ENCODE assay signal across 2 cellular contexts in the genomic region with DNA sequence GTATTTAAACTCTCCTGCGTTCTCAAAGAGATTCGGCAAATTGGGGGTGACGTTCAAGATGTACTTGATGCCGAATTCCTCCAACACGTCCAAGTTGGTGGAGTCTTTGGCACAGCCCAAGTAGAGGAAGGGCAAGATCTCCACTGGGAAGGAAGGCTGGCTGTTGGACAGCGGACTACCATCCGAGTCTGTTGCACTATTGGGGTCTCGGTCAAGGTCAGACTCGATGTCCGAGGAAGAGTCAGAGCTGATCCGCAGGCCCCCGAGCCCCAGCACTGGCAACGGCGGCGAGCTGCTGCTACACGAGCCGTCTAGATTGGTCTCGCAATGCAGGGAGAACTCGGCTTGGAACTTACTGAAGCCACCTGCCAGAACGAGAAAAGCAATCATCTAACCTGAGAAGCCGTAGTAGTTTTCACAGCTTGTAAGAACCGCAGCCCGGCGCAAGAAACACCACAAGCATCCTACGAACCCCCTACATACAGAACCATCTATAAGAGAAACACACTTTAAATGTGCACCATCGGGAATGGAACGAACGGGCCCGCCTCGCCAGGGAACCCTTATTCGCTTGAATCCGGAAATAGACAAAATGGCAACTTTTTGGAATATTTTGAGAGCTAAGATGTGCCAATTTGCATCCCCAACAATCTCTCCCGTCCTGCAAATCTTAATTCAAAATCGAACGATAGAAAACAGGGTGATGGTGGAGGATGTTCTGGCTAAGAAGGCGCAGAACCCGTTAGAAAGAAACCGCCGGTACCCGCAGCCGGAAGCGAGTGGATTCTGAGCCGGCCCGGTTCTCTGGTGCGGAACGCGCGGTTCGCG.
TF ChIP-seq lines count a peak whose summit lies in the region.

No MANE protein-coding gene starts in this region.

TF ChIP-seq in PFSK-1, 5 proteins besides CTCF, POLR2A, EP300 and RAD21:
- TF ChIP-seq, protein P1, sequence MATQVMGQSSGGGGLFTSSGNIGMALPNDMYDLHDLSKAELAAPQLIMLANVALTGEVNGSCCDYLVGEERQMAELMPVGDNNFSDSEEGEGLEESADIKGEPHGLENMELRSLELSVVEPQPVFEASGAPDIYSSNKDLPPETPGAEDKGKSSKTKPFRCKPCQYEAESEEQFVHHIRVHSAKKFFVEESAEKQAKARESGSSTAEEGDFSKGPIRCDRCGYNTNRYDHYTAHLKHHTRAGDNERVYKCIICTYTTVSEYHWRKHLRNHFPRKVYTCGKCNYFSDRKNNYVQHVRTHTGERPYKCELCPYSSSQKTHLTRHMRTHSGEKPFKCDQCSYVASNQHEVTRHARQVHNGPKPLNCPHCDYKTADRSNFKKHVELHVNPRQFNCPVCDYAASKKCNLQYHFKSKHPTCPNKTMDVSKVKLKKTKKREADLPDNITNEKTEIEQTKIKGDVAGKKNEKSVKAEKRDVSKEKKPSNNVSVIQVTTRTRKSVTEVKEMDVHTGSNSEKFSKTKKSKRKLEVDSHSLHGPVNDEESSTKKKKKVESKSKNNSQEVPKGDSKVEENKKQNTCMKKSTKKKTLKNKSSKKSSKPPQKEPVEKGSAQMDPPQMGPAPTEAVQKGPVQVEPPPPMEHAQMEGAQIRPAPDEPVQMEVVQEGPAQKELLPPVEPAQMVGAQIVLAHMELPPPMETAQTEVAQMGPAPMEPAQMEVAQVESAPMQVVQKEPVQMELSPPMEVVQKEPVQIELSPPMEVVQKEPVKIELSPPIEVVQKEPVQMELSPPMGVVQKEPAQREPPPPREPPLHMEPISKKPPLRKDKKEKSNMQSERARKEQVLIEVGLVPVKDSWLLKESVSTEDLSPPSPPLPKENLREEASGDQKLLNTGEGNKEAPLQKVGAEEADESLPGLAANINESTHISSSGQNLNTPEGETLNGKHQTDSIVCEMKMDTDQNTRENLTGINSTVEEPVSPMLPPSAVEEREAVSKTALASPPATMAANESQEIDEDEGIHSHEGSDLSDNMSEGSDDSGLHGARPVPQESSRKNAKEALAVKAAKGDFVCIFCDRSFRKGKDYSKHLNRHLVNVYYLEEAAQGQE (IDR thresholded peaks at IDR 0.05; ENCODE audit: insufficient read depth in 1 of 2, low read depth in 2 of 2, low read length in 2 of 2): peak; percentile 64 to 86; a peak in 3 of 4 replicates
- TF ChIP-seq FOXP2 (optimal IDR thresholded peaks at IDR 0.05; ENCODE audit: borderline replicate concordance, extremely low read depth, extremely low read length, insufficient read depth) (no peak), POLR2AphosphoS5 (IDR thresholded peaks at IDR 0.05; ENCODE audit: low read depth, low read length) (no peak), SIN3A (IDR thresholded peaks at IDR 0.05; ENCODE audit: borderline replicate concordance, insufficient read depth, low read length) (peak; percentile 12; the same call in 1 of the 2 replicates)

TF ChIP-seq in HepG2, 621 proteins besides CTCF, POLR2A, EP300 and RAD21 (continued from another document and continues in another):
- TF ChIP-seq HNRNPLL (IDR thresholded peaks at IDR 0.05; ENCODE audit: low read depth, low read length, poor library complexity, severe bottlenecking) (no peak), ZNF121 (CRISPR knock-in tag; IDR thresholded peaks at IDR 0.05) (no peak), SALL2 (CRISPR knock-in tag; IDR thresholded peaks at IDR 0.05) (no peak), CREB1 (IDR thresholded peaks at IDR 0.05) (no peak), CREB1 (CRISPR knock-in tag; IDR thresholded peaks at IDR 0.05) (no peak), CENPT (CRISPR knock-in tag; IDR thresholded peaks at IDR 0.05; ENCODE audit: low read depth) (no peak), ZSCAN25 (CRISPR knock-in tag; IDR thresholded peaks at IDR 0.05) (no peak), MAZ (IDR thresholded peaks at IDR 0.05; ENCODE audit: borderline replicate concordance, low read depth, low read length) (no peak), MAZ (CRISPR knock-in tag; IDR thresholded peaks at IDR 0.05; ENCODE audit: low read depth) (no peak), GABPA (IDR thresholded peaks at IDR 0.05; ENCODE audit: low read depth, low read length) (no peak), GABPA (CRISPR knock-in tag; IDR thresholded peaks at IDR 0.05; ENCODE audit: low read depth) (no peak), SOX13 (IDR thresholded peaks at IDR 0.05) (no peak), SOX13 (CRISPR knock-in tag; conservative IDR thresholded peaks at IDR 0.05 in 1 of 2, IDR thresholded peaks at IDR 0.05 in 1 of 2) (no peak), NR1H2 (CRISPR knock-in tag; IDR thresholded peaks at IDR 0.05; ENCODE audit: borderline replicate concordance, low read depth) (no peak), ZNF501 (CRISPR knock-in tag; IDR thresholded peaks at IDR 0.05) (no peak), ZNF33B (CRISPR knock-in tag; IDR thresholded peaks at IDR 0.05) (no peak), KDM5A (IDR thresholded peaks at IDR 0.05; ENCODE audit: borderline replicate concordance, low read length) (0 out of 2 replicates have a peak, but pooled peaks have one; percentile 13), MYNN (CRISPR knock-in tag; IDR thresholded peaks at IDR 0.05; ENCODE audit: low read depth) (no peak), HMG20A (CRISPR knock-in tag; IDR thresholded peaks at IDR 0.05; ENCODE audit: borderline replicate concordance) (no peak), ZNF75D (CRISPR knock-in tag; IDR thresholded peaks at IDR 0.05; ENCODE audit: borderline replicate concordance) (no peak), FOSL1 (CRISPR knock-in tag; IDR thresholded peaks at IDR 0.05; ENCODE audit: borderline replicate concordance) (no peak), KAT8 (CRISPR knock-in tag; IDR thresholded peaks at IDR 0.05) (no peak), SAP130 (CRISPR knock-in tag; IDR thresholded peaks at IDR 0.05; ENCODE audit: low read depth) (peak; percentile 26; the same call in 1 of the 2 replicates), ZNF878 (CRISPR knock-in tag; IDR thresholded peaks at IDR 0.05) (no peak), NFE2L2 (IDR thresholded peaks at IDR 0.05; ENCODE audit: low read length) (no peak), CBX1 (IDR thresholded peaks at IDR 0.05; ENCODE audit: low read depth) (no peak), CENPX (CRISPR knock-in tag; IDR thresholded peaks at IDR 0.05) (no peak), IKZF1 (IDR thresholded peaks at IDR 0.05) (no peak), ZNF101 (CRISPR knock-in tag; IDR thresholded peaks at IDR 0.05; ENCODE audit: borderline replicate concordance, low read depth) (no peak), STAG1 (CRISPR knock-in tag; IDR thresholded peaks at IDR 0.05) (peak; percentile 2; the same call in 1 of the 2 replicates), SIN3A (IDR thresholded peaks at IDR 0.05; ENCODE audit: borderline replicate concordance, low read depth, low read length) (peak; percentile 57; the same call in 1 of the 2 replicates), ZNF180 (CRISPR knock-in tag; IDR thresholded peaks at IDR 0.05; ENCODE audit: borderline replicate concordance, low read depth) (no peak), ZNF672 (CRISPR knock-in tag; IDR thresholded peaks at IDR 0.05) (peak; percentile 49; the same call in 1 of the 2 replicates), NR3C1 (CRISPR knock-in tag; IDR thresholded peaks at IDR 0.05) (no peak), PHF20 (CRISPR knock-in tag; IDR thresholded peaks at IDR 0.05) (no peak)
- TF ChIP-seq, protein P1 (IDR thresholded peaks at IDR 0.05; ENCODE audit: borderline replicate concordance in 1 of 2, low read depth in 1 of 2, low read length in 2 of 2): peak in 1 of 2 experiments; percentile 75; a peak in 1 of 4 replicates
- TF ChIP-seq, protein P2, sequence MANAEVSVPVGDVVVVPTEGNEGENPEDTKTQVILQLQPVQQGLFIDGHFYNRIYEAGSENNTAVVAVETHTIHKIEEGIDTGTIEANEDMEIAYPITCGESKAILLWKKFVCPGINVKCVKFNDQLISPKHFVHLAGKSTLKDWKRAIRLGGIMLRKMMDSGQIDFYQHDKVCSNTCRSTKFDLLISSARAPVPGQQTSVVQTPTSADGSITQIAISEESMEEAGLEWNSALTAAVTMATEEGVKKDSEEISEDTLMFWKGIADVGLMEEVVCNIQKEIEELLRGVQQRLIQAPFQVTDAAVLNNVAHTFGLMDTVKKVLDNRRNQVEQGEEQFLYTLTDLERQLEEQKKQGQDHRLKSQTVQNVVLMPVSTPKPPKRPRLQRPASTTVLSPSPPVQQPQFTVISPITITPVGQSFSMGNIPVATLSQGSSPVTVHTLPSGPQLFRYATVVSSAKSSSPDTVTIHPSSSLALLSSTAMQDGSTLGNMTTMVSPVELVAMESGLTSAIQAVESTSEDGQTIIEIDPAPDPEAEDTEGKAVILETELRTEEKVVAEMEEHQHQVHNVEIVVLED (CRISPR knock-in tag; IDR thresholded peaks at IDR 0.05; ENCODE audit: borderline replicate concordance): no peak
- TF ChIP-seq, protein P3, sequence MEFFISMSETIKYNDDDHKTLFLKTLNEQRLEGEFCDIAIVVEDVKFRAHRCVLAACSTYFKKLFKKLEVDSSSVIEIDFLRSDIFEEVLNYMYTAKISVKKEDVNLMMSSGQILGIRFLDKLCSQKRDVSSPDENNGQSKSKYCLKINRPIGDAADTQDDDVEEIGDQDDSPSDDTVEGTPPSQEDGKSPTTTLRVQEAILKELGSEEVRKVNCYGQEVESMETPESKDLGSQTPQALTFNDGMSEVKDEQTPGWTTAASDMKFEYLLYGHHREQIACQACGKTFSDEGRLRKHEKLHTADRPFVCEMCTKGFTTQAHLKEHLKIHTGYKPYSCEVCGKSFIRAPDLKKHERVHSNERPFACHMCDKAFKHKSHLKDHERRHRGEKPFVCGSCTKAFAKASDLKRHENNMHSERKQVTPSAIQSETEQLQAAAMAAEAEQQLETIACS (CRISPR knock-in tag; IDR thresholded peaks at IDR 0.05): no peak
- TF ChIP-seq, protein P4, sequence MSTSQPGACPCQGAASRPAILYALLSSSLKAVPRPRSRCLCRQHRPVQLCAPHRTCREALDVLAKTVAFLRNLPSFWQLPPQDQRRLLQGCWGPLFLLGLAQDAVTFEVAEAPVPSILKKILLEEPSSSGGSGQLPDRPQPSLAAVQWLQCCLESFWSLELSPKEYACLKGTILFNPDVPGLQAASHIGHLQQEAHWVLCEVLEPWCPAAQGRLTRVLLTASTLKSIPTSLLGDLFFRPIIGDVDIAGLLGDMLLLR (CRISPR knock-in tag; IDR thresholded peaks at IDR 0.05): no peak
- TF ChIP-seq, protein P5, sequence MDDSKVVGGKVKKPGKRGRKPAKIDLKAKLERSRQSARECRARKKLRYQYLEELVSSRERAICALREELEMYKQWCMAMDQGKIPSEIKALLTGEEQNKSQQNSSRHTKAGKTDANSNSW (CRISPR knock-in tag; IDR thresholded peaks at IDR 0.05; ENCODE audit: borderline replicate concordance): no peak
- TF ChIP-seq, protein P6, sequence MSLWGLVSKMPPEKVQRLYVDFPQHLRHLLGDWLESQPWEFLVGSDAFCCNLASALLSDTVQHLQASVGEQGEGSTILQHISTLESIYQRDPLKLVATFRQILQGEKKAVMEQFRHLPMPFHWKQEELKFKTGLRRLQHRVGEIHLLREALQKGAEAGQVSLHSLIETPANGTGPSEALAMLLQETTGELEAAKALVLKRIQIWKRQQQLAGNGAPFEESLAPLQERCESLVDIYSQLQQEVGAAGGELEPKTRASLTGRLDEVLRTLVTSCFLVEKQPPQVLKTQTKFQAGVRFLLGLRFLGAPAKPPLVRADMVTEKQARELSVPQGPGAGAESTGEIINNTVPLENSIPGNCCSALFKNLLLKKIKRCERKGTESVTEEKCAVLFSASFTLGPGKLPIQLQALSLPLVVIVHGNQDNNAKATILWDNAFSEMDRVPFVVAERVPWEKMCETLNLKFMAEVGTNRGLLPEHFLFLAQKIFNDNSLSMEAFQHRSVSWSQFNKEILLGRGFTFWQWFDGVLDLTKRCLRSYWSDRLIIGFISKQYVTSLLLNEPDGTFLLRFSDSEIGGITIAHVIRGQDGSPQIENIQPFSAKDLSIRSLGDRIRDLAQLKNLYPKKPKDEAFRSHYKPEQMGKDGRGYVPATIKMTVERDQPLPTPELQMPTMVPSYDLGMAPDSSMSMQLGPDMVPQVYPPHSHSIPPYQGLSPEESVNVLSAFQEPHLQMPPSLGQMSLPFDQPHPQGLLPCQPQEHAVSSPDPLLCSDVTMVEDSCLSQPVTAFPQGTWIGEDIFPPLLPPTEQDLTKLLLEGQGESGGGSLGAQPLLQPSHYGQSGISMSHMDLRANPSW (CRISPR knock-in tag; IDR thresholded peaks at IDR 0.05; ENCODE audit: borderline replicate concordance): no peak
- TF ChIP-seq, protein P7, sequence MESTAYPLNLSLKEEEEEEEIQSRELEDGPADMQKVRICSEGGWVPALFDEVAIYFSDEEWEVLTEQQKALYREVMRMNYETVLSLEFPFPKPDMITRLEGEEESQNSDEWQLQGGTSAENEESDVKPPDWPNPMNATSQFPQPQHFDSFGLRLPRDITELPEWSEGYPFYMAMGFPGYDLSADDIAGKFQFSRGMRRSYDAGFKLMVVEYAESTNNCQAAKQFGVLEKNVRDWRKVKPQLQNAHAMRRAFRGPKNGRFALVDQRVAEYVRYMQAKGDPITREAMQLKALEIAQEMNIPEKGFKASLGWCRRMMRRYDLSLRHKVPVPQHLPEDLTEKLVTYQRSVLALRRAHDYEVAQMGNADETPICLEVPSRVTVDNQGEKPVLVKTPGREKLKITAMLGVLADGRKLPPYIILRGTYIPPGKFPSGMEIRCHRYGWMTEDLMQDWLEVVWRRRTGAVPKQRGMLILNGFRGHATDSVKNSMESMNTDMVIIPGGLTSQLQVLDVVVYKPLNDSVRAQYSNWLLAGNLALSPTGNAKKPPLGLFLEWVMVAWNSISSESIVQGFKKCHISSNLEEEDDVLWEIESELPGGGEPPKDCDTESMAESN (CRISPR knock-in tag; conservative IDR thresholded peaks at IDR 0.05): no peak
